14 cellular contexts compared by ENCODE assay signal in the genomic region with DNA sequence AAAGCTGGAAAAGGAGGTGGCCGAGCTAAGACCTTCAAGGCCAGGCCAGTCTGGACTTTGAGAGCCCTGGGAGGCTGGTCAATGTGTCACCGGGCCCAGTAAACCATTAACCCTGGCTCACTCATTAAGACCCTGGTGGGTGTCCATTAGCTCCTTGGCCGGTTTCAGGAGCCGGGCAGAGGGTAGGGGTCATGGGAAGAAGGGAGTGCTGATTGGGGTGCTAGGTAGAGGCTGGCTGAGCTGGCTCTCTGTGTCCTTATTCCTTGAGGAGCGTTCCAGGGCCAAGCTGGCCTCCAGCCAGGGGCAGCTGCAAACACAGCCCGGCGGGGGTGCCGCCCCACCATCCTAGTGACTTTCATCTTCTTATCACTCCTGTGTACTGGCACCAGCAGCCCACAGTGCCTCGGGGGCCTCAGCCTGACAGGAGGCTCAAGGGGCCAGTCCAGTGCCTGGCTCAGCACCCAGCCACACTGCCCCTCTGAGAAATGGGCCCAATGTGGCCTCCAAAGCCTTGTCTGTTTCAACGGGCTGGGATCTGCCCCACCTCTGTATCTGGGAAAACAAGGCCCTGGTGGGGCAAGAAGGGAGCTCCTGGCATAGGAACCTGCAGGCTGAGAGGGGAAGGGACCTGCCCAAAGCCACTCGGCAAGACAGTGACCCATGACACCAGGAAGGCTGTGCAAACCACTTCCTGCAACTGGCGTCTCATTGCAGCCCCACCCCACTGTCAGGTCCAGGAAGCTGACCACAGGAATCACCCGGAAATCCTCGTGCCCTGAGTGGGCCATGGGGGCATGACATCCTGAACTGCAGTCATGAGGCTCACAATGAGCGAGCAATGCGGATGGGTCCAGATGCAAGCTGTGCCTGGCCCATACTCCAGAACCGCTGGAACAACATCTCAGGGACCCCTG. TPM values are rescaled to one million over a fixed set of nuclear protein-coding genes. Genes with fewer than 3 reads are reported as not detected.
DNase-seq lines count a peak whose midpoint lies in the region; ATAC-seq, FAIRE-seq and TF ChIP-seq lines count a peak whose summit lies in the region.
"Had no signal": no experiment of that assay in that cellular context is flagged by ENCODE, and none has a peak within 500 bp of the region (broad histone marks: within the 10 kb centered on the region; RNA-seq: fewer than 3 reads in every experiment).

No MANE protein-coding gene starts in this region.

- H3K36me3 Mint-ChIP-seq in central memory CD8-positive, alpha-beta T cell (ENCODE audit: insufficient read depth) = peaks cover 2% of the 10 kb centered on the region
- H3K36me3 Mint-ChIP-seq in activated naive CD4-positive, alpha-beta T cell treated with anti-CD3 and anti-CD28 coated beads for 36 hours (ENCODE audit: low read depth) = peaks cover 10% of the 10 kb centered on the region

- H3K9me3 ChIP-seq in lower lobe of right lung (no peaks in the 10 kb centered on the region), vagina (no peaks in the 10 kb centered on the region)

- peak overlapping the region; percentile 44 for H3K27ac Mint-ChIP-seq in central memory CD8-positive, alpha-beta T cell (ENCODE audit: low read depth)
- H3K27ac Mint-ChIP-seq in activated naive CD4-positive, alpha-beta T cell treated with anti-CD3 and anti-CD28 coated beads for 36 hours = no peak overlapping the region

- TF ChIP-seq POLR2A in vagina (IDR thresholded peaks at IDR 0.05) = no peak

- intact Hi-C loops in lower lobe of right lung (cut with DNase I) = no loop called here
- intact Hi-C loops in activated naive CD4-positive, alpha-beta T cell treated with anti-CD3 and anti-CD28 coated beads for 36 hours (cut with micrococcal nuclease) = no loop called here
- intact Hi-C loops in vagina (cut with DNase I) = no loop called here

- no peaks in the 10 kb centered on the region for H3K9me3 Mint-ChIP-seq in central memory CD8-positive, alpha-beta T cell
- no peaks in the 10 kb centered on the region for H3K9me3 Mint-ChIP-seq in activated naive CD4-positive, alpha-beta T cell treated with anti-CD3 and anti-CD28 coated beads for 36 hours
- H3K9me3 Mint-ChIP-seq: activated T-helper 1 cell treated with anti-CD3 and anti-CD28 coated beads, Interleukin-12 subunit alpha, Interleukin-12 subunit beta, Interleukin-2, Interleukin-4 antibody, amounts not matched to agents 30 ng/mL and 10 ng/mL and 1 ng/mL, durations not matched to agents 14 hours and 24 hours and 36 hours; T-helper 2 cell treated with Interferon-gamma antibody and Interleukin-4, amounts not matched to agents 5 μg/mL and 100 μg/mL, for 36 hours had no signal

- FAIRE-seq in GM19239 (lab: Jason Lieb, UNC) = peak; percentile 71

- DNase-seq in A172 (ENCODE audit: low spot score) (peak; percentile 16), GM19239 (ENCODE audit: insufficient read length, low spot score) (peak; percentile 23), lower lobe of right lung (peak; percentile 74), NCI-H2107 treated with DMSO at 0.1 percent for 48 hours (lab: John Stamatoyannopoulos, UW; ENCODE audit: unreplicated experiment) (no peak), vagina (ENCODE audit: extremely low spot score in 2 of 2) (no peak)
- no peak for DNase-seq in central memory CD8-positive, alpha-beta T cell (ENCODE audit: low spot score in 2 of 2)
- DNase-seq in activated naive CD4-positive, alpha-beta T cell treated with anti-CD3 and anti-CD28 coated beads for 36 hours = no peak
- DNase-seq: AML-193, foreskin keratinocyte, NCI-H1417 treated with DMSO at 0.1 percent for 48 hours had no signal

- ATAC-seq in central memory CD8-positive, alpha-beta T cell (replicated peaks; ENCODE audit: extremely low read depth, poor library complexity, severe bottlenecking) = no peak
- ATAC-seq in lower lobe of right lung (peak; percentile 51 to 57), GM18517 (IDR thresholded peaks at IDR 0.05; ENCODE audit: unreplicated experiment) (no peak)
- ATAC-seq: foreskin keratinocyte had no signal

- H3K4me3 Mint-ChIP-seq in central memory CD8-positive, alpha-beta T cell = no peak overlapping the region
- H3K4me3 Mint-ChIP-seq in activated naive CD4-positive, alpha-beta T cell treated with anti-CD3 and anti-CD28 coated beads for 36 hours = no peak overlapping the region
- H3K4me3 Mint-ChIP-seq: activated T-helper 1 cell treated with anti-CD3 and anti-CD28 coated beads, Interleukin-12 subunit alpha, Interleukin-12 subunit beta, Interleukin-2, Interleukin-4 antibody, amounts not matched to agents 30 ng/mL and 10 ng/mL and 1 ng/mL, durations not matched to agents 14 hours and 24 hours and 36 hours; T-helper 2 cell treated with Interferon-gamma antibody and Interleukin-4, amounts not matched to agents 5 μg/mL and 100 μg/mL, for 36 hours had no signal

- no peaks in the 10 kb centered on the region for H3K27me3 Mint-ChIP-seq in central memory CD8-positive, alpha-beta T cell
- H3K27me3 Mint-ChIP-seq in activated naive CD4-positive, alpha-beta T cell treated with anti-CD3 and anti-CD28 coated beads for 36 hours (ENCODE audit: low read depth) = no peaks in the 10 kb centered on the region

- CTCF ChIA-PET in activated naive CD4-positive, alpha-beta T cell treated with anti-CD3 and anti-CD28 coated beads for 36 hours (lab: Charles Lee) = no interaction called here

- peak overlapping the region; percentile 53 for H3K27ac ChIP-seq in lower lobe of right lung
- H3K27ac ChIP-seq in vagina = no peak overlapping the region
- H3K27ac ChIP-seq: cardiac muscle cell, foreskin keratinocyte had no signal

- H3K4me3 ChIP-seq in lower lobe of right lung (no peak overlapping the region), vagina (no peak overlapping the region)
- H3K4me3 ChIP-seq: cardiac muscle cell had no signal

- no peaks in the 10 kb centered on the region for H3K4me1 ChIP-seq in lower lobe of right lung
- no peaks in the 10 kb centered on the region for H3K4me1 ChIP-seq in vagina
- H3K4me1 ChIP-seq: foreskin keratinocyte had no signal

- peaks cover 15% of the 10 kb centered on the region for H3K4me1 Mint-ChIP-seq in central memory CD8-positive, alpha-beta T cell
- no peaks in the 10 kb centered on the region for H3K4me1 Mint-ChIP-seq in activated naive CD4-positive, alpha-beta T cell treated with anti-CD3 and anti-CD28 coated beads for 36 hours (ENCODE audit: low read depth)

- no peak for TF ChIP-seq CTCF in lower lobe of right lung (IDR thresholded peaks at IDR 0.05)
- TF ChIP-seq CTCF in vagina (IDR thresholded peaks at IDR 0.05) = no peak

- H3K36me3 ChIP-seq in lower lobe of right lung (peaks cover 4% of the 10 kb centered on the region), vagina (no peaks in the 10 kb centered on the region)
- H3K36me3 ChIP-seq: cardiac muscle cell had no signal

- H3K27me3 ChIP-seq in lower lobe of right lung (ENCODE audit: low read depth) (no peaks in the 10 kb centered on the region), vagina (no peaks in the 10 kb centered on the region)
- H3K27me3 ChIP-seq: cardiac muscle cell, foreskin keratinocyte had no signal

RNA-seq across cellular contexts. Expression of a gene that starts 15.1 kb away (rescaled TPM):
- not detected in 2 replicates for total RNA-seq in A172 (2014; rRNA removed; shearing (Covaris generic))
- total RNA-seq in lower lobe of right lung (1.9 TPM), vagina (not detected)
- total RNA-seq in activated naive CD4-positive, alpha-beta T cell treated with anti-CD3 and anti-CD28 coated beads for 36 hours = 10 to 100 TPM; 22.0 to 24.1 TPM
- total RNA-seq: cardiac muscle cell, foreskin keratinocyte had no signal

RNA-seq across cellular contexts. Expression of a gene that starts 43.6 kb away (rescaled TPM):
- total RNA-seq in A172 (2014; rRNA removed; shearing (Covaris generic)) = not detected in 2 replicates
- total RNA-seq in lower lobe of right lung (1.6 TPM), vagina (not detected)
- total RNA-seq in activated naive CD4-positive, alpha-beta T cell treated with anti-CD3 and anti-CD28 coated beads for 36 hours = under 1 TPM in 1 of 2 experiments, not detected in 1; 0.36 TPM
- total RNA-seq: cardiac muscle cell had no signal

Comparison
In these comparisons a context has a peak if more than half of its experiments do, and no peak if none do; other contexts are left out.
1. DNase-seq: peak in A172 (single experiment), GM19239 (single experiment) and lower lobe of right lung (single experiment); none in central memory CD8-positive, alpha-beta T cell (0 of 2), activated naive CD4-positive, alpha-beta T cell treated with anti-CD3 and anti-CD28 coated beads for 36 hours (single experiment), NCI-H2107 treated with DMSO at 0.1 percent for 48 hours (single experiment) and vagina (0 of 2).
2. ATAC-seq: peak in lower lobe of right lung (2 of 2); none in central memory CD8-positive, alpha-beta T cell (single experiment) and GM18517 (single experiment).